In genomic region chr2:88810017-88810416, GRCh38 we compare ENCODE assay signal across 13 cellular contexts.
DNase-seq lines count a peak whose midpoint lies in the region; ATAC-seq and TF ChIP-seq lines count a peak whose summit lies in the region.
"Had no signal": no experiment of that assay in that cellular context is flagged by ENCODE, and none has a peak within 500 bp of the region (broad histone marks: within the 10 kb centered on the region; RNA-seq: fewer than 3 reads in every experiment).

No MANE protein-coding gene starts in this region.

- no peaks in the 10 kb centered on the region for H3K36me3 Mint-ChIP-seq in activated CD8-positive, alpha-beta T cell treated with anti-CD3 and anti-CD28 coated beads for 36 hours (ENCODE audit: low read depth)

- H3K27me3 Mint-ChIP-seq in activated CD8-positive, alpha-beta T cell treated with anti-CD3 and anti-CD28 coated beads for 36 hours = no peaks in the 10 kb centered on the region

- POLR2A ChIA-PET in activated CD8-positive, alpha-beta T cell treated with anti-CD3 and anti-CD28 coated beads for 36 hours (lab: Charles Lee) = no interaction called here

- no peak for TF ChIP-seq EP300 in esophagus muscularis mucosa (IDR thresholded peaks at IDR 0.05)

- H3K9me3 ChIP-seq in esophagus muscularis mucosa = no peaks in the 10 kb centered on the region
- H3K9me3 ChIP-seq: mucosa of descending colon, ovary, stomach had no signal

- no peak for TF ChIP-seq CTCF in esophagus muscularis mucosa (IDR thresholded peaks at IDR 0.05)
- no peak for TF ChIP-seq CTCF in activated CD8-positive, alpha-beta T cell treated with anti-CD3 and anti-CD28 coated beads for 36 hours (IDR thresholded peaks at IDR 0.05)

- H3K4me3 ChIP-seq in esophagus muscularis mucosa = no peak overlapping the region
- H3K4me3 ChIP-seq: GM23248, mucosa of descending colon, ovary, smooth muscle cell, stomach had no signal

- H3K4me3 Mint-ChIP-seq in activated CD8-positive, alpha-beta T cell treated with anti-CD3 and anti-CD28 coated beads for 36 hours = no peak overlapping the region

- H3K27ac Mint-ChIP-seq in activated CD8-positive, alpha-beta T cell treated with anti-CD3 and anti-CD28 coated beads for 36 hours = no peak overlapping the region

- DNase-seq in esophagus muscularis mucosa (ENCODE audit: extremely low spot score) (peak; percentile 72), islet precursor cell (no peak), HUDEP-2 (lab: John Stamatoyannopoulos, UW; ENCODE audit: unreplicated experiment in 76 of 76) (no peak)
- DNase-seq in activated CD8-positive, alpha-beta T cell treated with anti-CD3 and anti-CD28 coated beads for 36 hours = no peak
- DNase-seq: activated CD4-positive, alpha-beta T cell treated with anti-CD3 and anti-CD28 coated beads, Interleukin-2, amount 50 U/mL, for 1 hour; GM23248; mucosa of descending colon; ovary; stomach had no signal

- no peak for TF ChIP-seq POLR2A in esophagus muscularis mucosa (IDR thresholded peaks at IDR 0.05; ENCODE audit: low read depth)

- H3K4me1 ChIP-seq in esophagus muscularis mucosa = no peaks in the 10 kb centered on the region
- H3K4me1 ChIP-seq: stomach had no signal

- intact Hi-C loops in esophagus muscularis mucosa (cut with DNase I) = no loop called here
- intact Hi-C loops in activated CD8-positive, alpha-beta T cell treated with anti-CD3 and anti-CD28 coated beads for 36 hours (cut with micrococcal nuclease) = no loop called here

- no peak overlapping the region for H3K27ac ChIP-seq in esophagus muscularis mucosa (replicated peaks in 1 of 4)
- H3K27ac ChIP-seq: GM23248, ovary, stomach had no signal

- H3K36me3 ChIP-seq in esophagus muscularis mucosa = no peaks in the 10 kb centered on the region
- H3K36me3 ChIP-seq: ovary, stomach had no signal

- WGBS in esophagus muscularis mucosa = 35% methylated on average over 2 of the region's 2 CpGs

- ATAC-seq in GM18909 (IDR thresholded peaks at IDR 0.05; ENCODE audit: poor library complexity, unreplicated experiment) (peak; percentile 82), GM21825 (IDR thresholded peaks at IDR 0.05; ENCODE audit: unreplicated experiment) (peak; percentile 56), HG03521 (IDR thresholded peaks at IDR 0.05; ENCODE audit: unreplicated experiment) (peak; percentile 66)
- no peak for ATAC-seq in activated CD8-positive, alpha-beta T cell treated with anti-CD3 and anti-CD28 coated beads for 36 hours

- peaks cover 0 to 19% (median 0%) of the 10 kb centered on the region in 4 donors for H3K27me3 ChIP-seq in esophagus muscularis mucosa
- H3K27me3 ChIP-seq: ovary, stomach had no signal

- CTCF ChIA-PET in activated CD8-positive, alpha-beta T cell treated with anti-CD3 and anti-CD28 coated beads for 36 hours (lab: Charles Lee) = no interaction called here

- H3K9me3 Mint-ChIP-seq in activated CD8-positive, alpha-beta T cell treated with anti-CD3 and anti-CD28 coated beads for 36 hours = peaks cover 2% of the 10 kb centered on the region

- no peaks in the 10 kb centered on the region for H3K4me1 Mint-ChIP-seq in activated CD8-positive, alpha-beta T cell treated with anti-CD3 and anti-CD28 coated beads for 36 hours (ENCODE audit: low read depth)
